ENCODE assay signal across 4 cellular contexts in the genomic region with DNA sequence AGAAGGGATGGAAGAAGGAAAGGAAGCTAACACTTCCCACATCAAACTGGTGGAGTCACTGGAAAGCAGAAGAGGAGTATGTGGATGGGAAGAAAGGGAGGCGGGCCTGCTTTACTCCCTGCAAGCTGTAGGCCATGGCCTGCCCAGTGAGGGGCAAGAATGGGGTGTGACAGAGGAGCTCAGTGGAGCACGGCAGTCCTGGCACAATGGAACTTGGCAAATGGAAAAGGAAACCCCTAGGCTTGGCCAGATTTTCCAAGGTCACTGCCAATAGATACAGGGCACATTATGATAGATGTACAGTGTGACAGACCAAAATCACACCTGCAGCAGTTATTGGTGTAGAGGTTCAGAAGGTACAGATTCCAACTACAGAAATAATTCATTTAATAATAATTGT.
"Had no signal": no experiment of that assay in that cellular context is flagged by ENCODE, and none has a peak within 500 bp of the region (broad histone marks: within the 10 kb centered on the region; RNA-seq: fewer than 3 reads in every experiment).

No MANE protein-coding gene starts in this region.

- H3K4me3 ChIP-seq: GM23338 had no signal

- ATAC-seq: GM23338 had no signal

- DNase-seq: H9, HCEC 1CT, IMR-90 had no signal
